21 cellular contexts compared by ENCODE assay signal in genomic region chr2:19434413-19434812, GRCh38.
"Had no signal": no experiment of that assay in that cellular context is flagged by ENCODE, and none has a peak within 500 bp of the region (broad histone marks: within the 10 kb centered on the region; RNA-seq: fewer than 3 reads in every experiment).

No MANE protein-coding gene starts in this region.

- DNase-seq: colonic mucosa; cortex of kidney; dermis blood vessel endothelial cell; dorsolateral prefrontal cortex; effector CD4-positive, alpha-beta T cell; effector CD8-positive, alpha-beta T cell; effector memory CD4-positive, alpha-beta T cell; effector memory CD8-positive, alpha-beta T cell; endodermal cell; erythroblast; esophagus squamous epithelium; foreskin fibroblast; foreskin keratinocyte; foreskin melanocyte; gastrocnemius medialis; glutamatergic neuron; head of caudate nucleus; heart left ventricle; heart right ventricle had no signal

- ATAC-seq: effector memory CD8-positive, alpha-beta T cell; esophagus mucosa; foreskin keratinocyte; gastrocnemius medialis; gastroesophageal sphincter; heart left ventricle; heart right ventricle had no signal
